ENCODE assay signal across 1 cellular context in the genomic region with DNA sequence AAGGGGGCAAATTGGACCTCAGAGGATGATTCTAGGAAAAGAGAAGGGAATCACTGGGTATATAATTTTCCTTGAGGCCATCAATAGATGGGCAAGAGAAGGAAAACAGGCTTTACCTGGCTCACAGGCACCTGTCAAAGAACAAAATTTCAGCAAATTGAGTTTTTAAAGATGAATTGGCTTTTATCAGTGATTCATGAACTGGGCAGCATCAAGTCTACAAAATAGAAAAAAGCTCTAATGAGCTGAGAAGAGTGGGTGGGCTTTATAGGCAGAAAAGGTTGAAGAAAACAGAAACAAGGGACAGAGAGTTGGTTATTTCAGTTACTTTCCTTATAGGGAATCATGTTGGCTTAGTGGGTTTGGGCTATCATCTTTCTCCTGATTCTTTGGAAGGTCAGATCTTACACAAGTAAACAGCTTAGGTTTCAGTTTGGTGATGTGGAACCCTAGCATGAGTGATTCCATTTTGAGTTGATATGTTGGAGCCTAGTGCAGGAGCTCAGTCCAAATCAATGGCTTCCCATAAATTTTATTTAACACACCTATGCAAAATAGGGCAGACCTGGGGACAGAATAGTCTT.
TF ChIP-seq lines count a peak whose summit lies in the region.

No MANE protein-coding gene starts in this region.

TF ChIP-seq in H1, 55 proteins besides CTCF, POLR2A, EP300 and RAD21:
- TF ChIP-seq GTF2F1 (IDR thresholded peaks at IDR 0.05; ENCODE audit: borderline replicate concordance, low read depth, low read length) (no peak), BCL11A (IDR thresholded peaks at IDR 0.05; ENCODE audit: low read depth in 2 of 2, low read length in 2 of 2) (no peak), CHD2 (IDR thresholded peaks at IDR 0.05; ENCODE audit: low read length) (no peak), CHD1 (IDR thresholded peaks at IDR 0.05; ENCODE audit: low read depth, low read length) (no peak), ASH2L (IDR thresholded peaks at IDR 0.05; ENCODE audit: low read length) (no peak), RFX5 (IDR thresholded peaks at IDR 0.05; ENCODE audit: borderline replicate concordance, low read depth, low read length) (no peak), CBX8 (IDR thresholded peaks at IDR 0.05; ENCODE audit: borderline replicate concordance, low read depth, low read length) (no peak), HDAC6 (IDR thresholded peaks at IDR 0.05; ENCODE audit: low read depth, low read length) (no peak), SUZ12 (IDR thresholded peaks at IDR 0.05; ENCODE audit: low read length) (no peak), KDM4A (IDR thresholded peaks at IDR 0.05; ENCODE audit: low read depth, low read length, severe bottlenecking) (no peak), JUND (IDR thresholded peaks at IDR 0.05; ENCODE audit: low read length) (no peak), JUN (IDR thresholded peaks at IDR 0.05; ENCODE audit: low read depth, low read length) (no peak), NRF1 (IDR thresholded peaks at IDR 0.05; ENCODE audit: low read depth, low read length) (no peak), TEAD4 (IDR thresholded peaks at IDR 0.05; ENCODE audit: low read depth, low read length) (no peak), SP1 (IDR thresholded peaks at IDR 0.05; ENCODE audit: low read depth, low read length) (no peak), SAP30 (IDR thresholded peaks at IDR 0.05; ENCODE audit: insufficient read depth, insufficient replicate concordance, low read length) (no peak)
- TF ChIP-seq, protein P1, sequence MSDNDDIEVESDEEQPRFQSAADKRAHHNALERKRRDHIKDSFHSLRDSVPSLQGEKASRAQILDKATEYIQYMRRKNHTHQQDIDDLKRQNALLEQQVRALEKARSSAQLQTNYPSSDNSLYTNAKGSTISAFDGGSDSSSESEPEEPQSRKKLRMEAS (IDR thresholded peaks at IDR 0.05), result no peak
- TF ChIP-seq, protein P2, sequence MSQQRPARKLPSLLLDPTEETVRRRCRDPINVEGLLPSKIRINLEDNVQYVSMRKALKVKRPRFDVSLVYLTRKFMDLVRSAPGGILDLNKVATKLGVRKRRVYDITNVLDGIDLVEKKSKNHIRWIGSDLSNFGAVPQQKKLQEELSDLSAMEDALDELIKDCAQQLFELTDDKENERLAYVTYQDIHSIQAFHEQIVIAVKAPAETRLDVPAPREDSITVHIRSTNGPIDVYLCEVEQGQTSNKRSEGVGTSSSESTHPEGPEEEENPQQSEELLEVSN (IDR thresholded peaks at IDR 0.05), result no peak
- TF ChIP-seq, protein P3, sequence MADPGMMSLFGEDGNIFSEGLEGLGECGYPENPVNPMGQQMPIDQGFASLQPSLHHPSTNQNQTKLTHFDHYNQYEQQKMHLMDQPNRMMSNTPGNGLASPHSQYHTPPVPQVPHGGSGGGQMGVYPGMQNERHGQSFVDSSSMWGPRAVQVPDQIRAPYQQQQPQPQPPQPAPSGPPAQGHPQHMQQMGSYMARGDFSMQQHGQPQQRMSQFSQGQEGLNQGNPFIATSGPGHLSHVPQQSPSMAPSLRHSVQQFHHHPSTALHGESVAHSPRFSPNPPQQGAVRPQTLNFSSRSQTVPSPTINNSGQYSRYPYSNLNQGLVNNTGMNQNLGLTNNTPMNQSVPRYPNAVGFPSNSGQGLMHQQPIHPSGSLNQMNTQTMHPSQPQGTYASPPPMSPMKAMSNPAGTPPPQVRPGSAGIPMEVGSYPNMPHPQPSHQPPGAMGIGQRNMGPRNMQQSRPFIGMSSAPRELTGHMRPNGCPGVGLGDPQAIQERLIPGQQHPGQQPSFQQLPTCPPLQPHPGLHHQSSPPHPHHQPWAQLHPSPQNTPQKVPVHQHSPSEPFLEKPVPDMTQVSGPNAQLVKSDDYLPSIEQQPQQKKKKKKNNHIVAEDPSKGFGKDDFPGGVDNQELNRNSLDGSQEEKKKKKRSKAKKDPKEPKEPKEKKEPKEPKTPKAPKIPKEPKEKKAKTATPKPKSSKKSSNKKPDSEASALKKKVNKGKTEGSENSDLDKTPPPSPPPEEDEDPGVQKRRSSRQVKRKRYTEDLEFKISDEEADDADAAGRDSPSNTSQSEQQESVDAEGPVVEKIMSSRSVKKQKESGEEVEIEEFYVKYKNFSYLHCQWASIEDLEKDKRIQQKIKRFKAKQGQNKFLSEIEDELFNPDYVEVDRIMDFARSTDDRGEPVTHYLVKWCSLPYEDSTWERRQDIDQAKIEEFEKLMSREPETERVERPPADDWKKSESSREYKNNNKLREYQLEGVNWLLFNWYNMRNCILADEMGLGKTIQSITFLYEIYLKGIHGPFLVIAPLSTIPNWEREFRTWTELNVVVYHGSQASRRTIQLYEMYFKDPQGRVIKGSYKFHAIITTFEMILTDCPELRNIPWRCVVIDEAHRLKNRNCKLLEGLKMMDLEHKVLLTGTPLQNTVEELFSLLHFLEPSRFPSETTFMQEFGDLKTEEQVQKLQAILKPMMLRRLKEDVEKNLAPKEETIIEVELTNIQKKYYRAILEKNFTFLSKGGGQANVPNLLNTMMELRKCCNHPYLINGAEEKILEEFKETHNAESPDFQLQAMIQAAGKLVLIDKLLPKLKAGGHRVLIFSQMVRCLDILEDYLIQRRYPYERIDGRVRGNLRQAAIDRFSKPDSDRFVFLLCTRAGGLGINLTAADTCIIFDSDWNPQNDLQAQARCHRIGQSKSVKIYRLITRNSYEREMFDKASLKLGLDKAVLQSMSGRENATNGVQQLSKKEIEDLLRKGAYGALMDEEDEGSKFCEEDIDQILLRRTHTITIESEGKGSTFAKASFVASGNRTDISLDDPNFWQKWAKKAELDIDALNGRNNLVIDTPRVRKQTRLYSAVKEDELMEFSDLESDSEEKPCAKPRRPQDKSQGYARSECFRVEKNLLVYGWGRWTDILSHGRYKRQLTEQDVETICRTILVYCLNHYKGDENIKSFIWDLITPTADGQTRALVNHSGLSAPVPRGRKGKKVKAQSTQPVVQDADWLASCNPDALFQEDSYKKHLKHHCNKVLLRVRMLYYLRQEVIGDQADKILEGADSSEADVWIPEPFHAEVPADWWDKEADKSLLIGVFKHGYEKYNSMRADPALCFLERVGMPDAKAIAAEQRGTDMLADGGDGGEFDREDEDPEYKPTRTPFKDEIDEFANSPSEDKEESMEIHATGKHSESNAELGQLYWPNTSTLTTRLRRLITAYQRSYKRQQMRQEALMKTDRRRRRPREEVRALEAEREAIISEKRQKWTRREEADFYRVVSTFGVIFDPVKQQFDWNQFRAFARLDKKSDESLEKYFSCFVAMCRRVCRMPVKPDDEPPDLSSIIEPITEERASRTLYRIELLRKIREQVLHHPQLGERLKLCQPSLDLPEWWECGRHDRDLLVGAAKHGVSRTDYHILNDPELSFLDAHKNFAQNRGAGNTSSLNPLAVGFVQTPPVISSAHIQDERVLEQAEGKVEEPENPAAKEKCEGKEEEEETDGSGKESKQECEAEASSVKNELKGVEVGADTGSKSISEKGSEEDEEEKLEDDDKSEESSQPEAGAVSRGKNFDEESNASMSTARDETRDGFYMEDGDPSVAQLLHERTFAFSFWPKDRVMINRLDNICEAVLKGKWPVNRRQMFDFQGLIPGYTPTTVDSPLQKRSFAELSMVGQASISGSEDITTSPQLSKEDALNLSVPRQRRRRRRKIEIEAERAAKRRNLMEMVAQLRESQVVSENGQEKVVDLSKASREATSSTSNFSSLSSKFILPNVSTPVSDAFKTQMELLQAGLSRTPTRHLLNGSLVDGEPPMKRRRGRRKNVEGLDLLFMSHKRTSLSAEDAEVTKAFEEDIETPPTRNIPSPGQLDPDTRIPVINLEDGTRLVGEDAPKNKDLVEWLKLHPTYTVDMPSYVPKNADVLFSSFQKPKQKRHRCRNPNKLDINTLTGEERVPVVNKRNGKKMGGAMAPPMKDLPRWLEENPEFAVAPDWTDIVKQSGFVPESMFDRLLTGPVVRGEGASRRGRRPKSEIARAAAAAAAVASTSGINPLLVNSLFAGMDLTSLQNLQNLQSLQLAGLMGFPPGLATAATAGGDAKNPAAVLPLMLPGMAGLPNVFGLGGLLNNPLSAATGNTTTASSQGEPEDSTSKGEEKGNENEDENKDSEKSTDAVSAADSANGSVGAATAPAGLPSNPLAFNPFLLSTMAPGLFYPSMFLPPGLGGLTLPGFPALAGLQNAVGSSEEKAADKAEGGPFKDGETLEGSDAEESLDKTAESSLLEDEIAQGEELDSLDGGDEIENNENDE (IDR thresholded peaks at IDR 0.05; ENCODE audit: insufficient replicate concordance, low read length), result no peak
